ENCODE assay signal across 8 cellular contexts in the genomic region with DNA sequence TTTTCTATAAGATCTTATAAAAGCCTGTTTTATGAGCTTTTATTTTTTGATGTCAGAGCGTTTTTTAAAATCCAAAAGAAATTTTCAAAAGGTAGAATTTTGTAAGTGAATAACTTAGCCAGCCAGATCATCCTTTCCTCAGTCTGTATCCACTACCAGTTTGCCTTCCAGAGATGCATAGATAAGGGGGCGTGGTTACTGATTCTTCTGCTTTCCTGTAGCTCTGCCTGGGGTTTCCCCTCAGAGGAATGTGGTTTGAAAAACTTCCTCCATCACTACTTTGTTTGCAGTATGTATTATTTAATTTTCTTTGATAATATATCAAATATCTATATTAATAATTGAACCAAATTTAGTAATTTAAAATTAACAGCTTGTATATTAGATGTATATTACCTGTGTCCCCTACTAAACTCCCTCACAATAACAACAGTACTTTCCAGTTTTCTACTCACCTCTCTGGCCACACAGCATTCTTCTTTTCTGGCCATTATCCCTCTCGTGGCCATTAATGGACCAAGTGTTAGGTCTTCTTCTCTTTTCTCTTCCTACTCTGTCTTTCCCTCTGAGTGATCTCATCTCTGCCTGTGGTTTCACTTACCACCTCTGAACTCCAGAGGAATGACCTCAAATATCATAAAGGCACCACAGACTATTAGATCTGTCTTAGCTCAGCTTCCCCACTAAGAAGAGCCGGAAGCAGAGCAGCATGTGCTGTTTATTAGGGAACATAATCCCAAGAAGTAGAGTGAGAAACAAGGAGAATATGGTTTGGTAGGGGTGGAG.
DNase-seq lines count a peak whose midpoint lies in the region; ATAC-seq, FAIRE-seq and TF ChIP-seq lines count a peak whose summit lies in the region.

No MANE protein-coding gene starts in this region.

- H3K4me3 ChIP-seq in MM.1S (ENCODE audit: low read length) (no peak overlapping the region), endothelial cell of umbilical vein (replicated peaks in 1 of 3; ENCODE audit: insufficient read depth in 1 of 3, low read depth in 1 of 3, low read length in 3 of 3) (no peak overlapping the region)

- in situ Hi-C loops in G401 (cut with HindIII; ENCODE audit: low sequenced_read_pairs) = no loop called here

- CTCF ChIA-PET in endothelial cell of umbilical vein (lab: Charles Lee) = interaction anchor here (0.8 to 1.5 kb wide), 5 partner anchors 9 to 22 kb away, joined by 3 to 5 read pairs (median 3); no protein-coding TSS in a partner anchor
- CTCF ChIA-PET in activated CD8-positive, alpha-beta memory T cell treated with anti-CD3 and anti-CD28 coated beads, Interleukin-2, amount 10 ng/mL, durations not matched to agents 7 days and 5 days (lab: Charles Lee) = no interaction called here

- H3K27ac Mint-ChIP-seq in activated CD8-positive, alpha-beta memory T cell treated with anti-CD3 and anti-CD28 coated beads, Interleukin-2, amount 10 ng/mL, durations not matched to agents 7 days and 5 days = no peak overlapping the region

- no peaks in the 10 kb centered on the region for H3K9me2 ChIP-seq in MM.1S (replicated peaks; ENCODE audit: insufficient read depth, low read length)

- H3K4me1 Mint-ChIP-seq in activated CD8-positive, alpha-beta memory T cell treated with anti-CD3 and anti-CD28 coated beads, Interleukin-2, amount 10 ng/mL, durations not matched to agents 7 days and 5 days = peaks cover 16% of the 10 kb centered on the region

- H3K4me1 ChIP-seq in MM.1S (ENCODE audit: low read length) = peaks cover 7% of the 10 kb centered on the region
- peaks cover 10% of the 10 kb centered on the region for H3K4me1 ChIP-seq in endothelial cell of umbilical vein (ENCODE audit: control insufficient read depth, extremely low read depth, insufficient read depth, low read length)

- H3K9ac ChIP-seq in MM.1S (ENCODE audit: low read length) (no peak overlapping the region), endothelial cell of umbilical vein (replicated peaks; ENCODE audit: extremely low read depth, insufficient read depth, low read length) (no peak overlapping the region)

- intact Hi-C loops in endothelial cell of umbilical vein (cut with micrococcal nuclease) = no loop called here

- FAIRE-seq in endothelial cell of umbilical vein (lab: Jason Lieb, UNC) = no peak

- no peaks in the 10 kb centered on the region for H3F3A ChIP-seq in MM.1S (ENCODE audit: insufficient read depth, low read length)

- H3K27ac ChIP-seq in MM.1S (ENCODE audit: low read length) (no peak overlapping the region), endothelial cell of umbilical vein (ENCODE audit: insufficient read depth, low read depth, low read length) (no peak overlapping the region)

- peaks cover 7% of the 10 kb centered on the region for H3K27me3 Mint-ChIP-seq in activated CD8-positive, alpha-beta memory T cell treated with anti-CD3 and anti-CD28 coated beads, Interleukin-2, amount 10 ng/mL, durations not matched to agents 7 days and 5 days

- H3K9me3 Mint-ChIP-seq in activated CD8-positive, alpha-beta memory T cell treated with anti-CD3 and anti-CD28 coated beads, Interleukin-2, amount 10 ng/mL, durations not matched to agents 7 days and 5 days (ENCODE audit: low read depth) = no peaks in the 10 kb centered on the region

- BruUV-seq in endothelial cell of umbilical vein (replicated peaks; lab: Mats Ljungman, UMichigan) = no TSS peak

- H3K79me2 ChIP-seq in MM.1S (ENCODE audit: low read length) (peaks cover 36% of the 10 kb centered on the region), endothelial cell of umbilical vein (ENCODE audit: control insufficient read depth, insufficient read depth, low read length) (no peaks in the 10 kb centered on the region)

- no peak overlapping the region for H2AFZ ChIP-seq in MM.1S (ENCODE audit: low read length)
- H2AFZ ChIP-seq in endothelial cell of umbilical vein (ENCODE audit: low read depth, low read length) = no peak overlapping the region

- no peak overlapping the region for H3K4me2 ChIP-seq in MM.1S (ENCODE audit: low read depth, low read length)
- H3K4me2 ChIP-seq in endothelial cell of umbilical vein (ENCODE audit: insufficient read depth, low read length) = no peak overlapping the region

- POLR2A ChIA-PET in endothelial cell of umbilical vein (lab: Charles Lee) = no interaction called here

- H3K4me3 Mint-ChIP-seq in activated CD8-positive, alpha-beta memory T cell treated with anti-CD3 and anti-CD28 coated beads, Interleukin-2, amount 10 ng/mL, durations not matched to agents 7 days and 5 days = no peak overlapping the region

- TF ChIP-seq CTCF in MM.1S (IDR thresholded peaks at IDR 0.05; ENCODE audit: low read length) = no peak
- TF ChIP-seq CTCF in endothelial cell of umbilical vein (IDR thresholded peaks at IDR 0.05; ENCODE audit: extremely low read depth in 1 of 2, insufficient read depth in 1 of 2, low read depth in 1 of 2, low read length in 2 of 2) = no peak

- ATAC-seq in GM21619 (IDR thresholded peaks at IDR 0.05; ENCODE audit: unreplicated experiment) = peak; percentile 59
- ATAC-seq in activated CD8-positive, alpha-beta memory T cell treated with anti-CD3 and anti-CD28 coated beads, Interleukin-2, amount 10 ng/mL, durations not matched to agents 7 days and 5 days = no peak

- TF ChIP-seq POLR2A in endothelial cell of umbilical vein (IDR thresholded peaks at IDR 0.05; ENCODE audit: low read depth, low read length) = no peak

- H3K27me3 ChIP-seq in MM.1S (replicated peaks; ENCODE audit: insufficient read depth, low read length) (no peaks in the 10 kb centered on the region), endothelial cell of umbilical vein (ENCODE audit: control insufficient read depth in 2 of 2, insufficient read depth in 2 of 2, low read length in 2 of 2) (no peaks in the 10 kb centered on the region)

- H4K20me1 ChIP-seq in MM.1S (ENCODE audit: insufficient read depth, low read length) = no peaks in the 10 kb centered on the region
- H4K20me1 ChIP-seq in endothelial cell of umbilical vein (replicated peaks; ENCODE audit: control insufficient read depth, extremely low read depth, insufficient read depth, low read length) = no peaks in the 10 kb centered on the region

- DNase-seq in Daoy (ENCODE audit: low read depth) = peak; percentile 39
- peak; percentile 46 for DNase-seq in MM.1S
- no peak for DNase-seq in endothelial cell of umbilical vein (ENCODE audit: low read depth, low spot score)
- DNase-seq in NCI-H2107 (lab: John Stamatoyannopoulos, UW) = no peak
- no peak for DNase-seq in G401 (ENCODE audit: low spot score)
- DNase-seq in NCI-H2107 treated with DMSO at 0.1 percent for 48 hours (lab: John Stamatoyannopoulos, UW; ENCODE audit: unreplicated experiment) = no peak
- no peak for DNase-seq in activated CD8-positive, alpha-beta memory T cell treated with anti-CD3 and anti-CD28 coated beads, Interleukin-2, amount 10 ng/mL, durations not matched to agents 7 days and 5 days

- dilution Hi-C loops in endothelial cell of umbilical vein (cut with MboI; ENCODE audit: extremely low pct_ligation_motif_present, low sequenced_read_pairs) = no loop called here

- no peaks in the 10 kb centered on the region for H3K9me3 ChIP-seq in MM.1S (replicated peaks; ENCODE audit: insufficient read depth, low read length)
- no peaks in the 10 kb centered on the region for H3K9me3 ChIP-seq in endothelial cell of umbilical vein (replicated peaks; ENCODE audit: control insufficient read depth, insufficient read depth, low read length)

- H3K9me1 ChIP-seq in endothelial cell of umbilical vein (replicated peaks; ENCODE audit: control insufficient read depth, extremely low read depth, insufficient read depth, low read length) = no peaks in the 10 kb centered on the region

- H3K36me3 Mint-ChIP-seq in activated CD8-positive, alpha-beta memory T cell treated with anti-CD3 and anti-CD28 coated beads, Interleukin-2, amount 10 ng/mL, durations not matched to agents 7 days and 5 days = no peaks in the 10 kb centered on the region

- H3K36me3 ChIP-seq in MM.1S (replicated peaks; ENCODE audit: insufficient read depth, low read length) (no peaks in the 10 kb centered on the region), endothelial cell of umbilical vein (ENCODE audit: control insufficient read depth in 2 of 2, extremely low read depth in 1 of 2, insufficient read depth in 2 of 2, low read length in 2 of 2) (no peaks in the 10 kb centered on the region)

TF ChIP-seq in endothelial cell of umbilical vein, 7 proteins besides CTCF, POLR2A, EP300 and RAD21:
- TF ChIP-seq EZH2 (IDR thresholded peaks at IDR 0.05; ENCODE audit: borderline replicate concordance, low read depth, low read length, severe bottlenecking) (no peak), GATA2 (IDR thresholded peaks at IDR 0.05; ENCODE audit: insufficient read depth, insufficient read length, low read depth, low read length) (peak; percentile 14)

Comparison
In these comparisons a context has a peak if more than half of its experiments do, and no peak if none do; other contexts are left out.
1. DNase-seq: peak in Daoy (single experiment) and MM.1S (single experiment); none in endothelial cell of umbilical vein (single experiment), NCI-H2107 (single experiment), G401 (single experiment), NCI-H2107 treated with DMSO at 0.1 percent for 48 hours (single experiment) and activated CD8-positive, alpha-beta memory T cell treated with anti-CD3 and anti-CD28 coated beads, Interleukin-2, amount 10 ng/mL, durations not matched to agents 7 days and 5 days (single experiment).